ENCODE assay signal across 11 cellular contexts in genomic region chr4:142406917-142407501, GRCh38.
DNase-seq lines count a peak whose midpoint lies in the region; ATAC-seq and TF ChIP-seq lines count a peak whose summit lies in the region.
"Had no signal": no experiment of that assay in that cellular context is flagged by ENCODE, and none has a peak within 500 bp of the region (broad histone marks: within the 10 kb centered on the region; RNA-seq: fewer than 3 reads in every experiment).

No MANE protein-coding gene starts in this region.

- peaks cover 0 to 16% of the 10 kb centered on the region in 2 donors for H3K4me1 ChIP-seq in breast epithelium
- peaks cover 51% of the 10 kb centered on the region for H3K4me1 ChIP-seq in vagina

- H3K36me3 ChIP-seq in breast epithelium (no peaks in the 10 kb centered on the region), vagina (no peaks in the 10 kb centered on the region)

- H3K27ac Mint-ChIP-seq in MCF 10A (ENCODE audit: low read depth, unreplicated experiment) = peak overlapping the region; percentile 84
- peak overlapping the region; percentile 100 for H3K27ac Mint-ChIP-seq in activated naive CD4-positive, alpha-beta T cell treated with anti-CD3 and anti-CD28 coated beads for 36 hours
- H3K27ac Mint-ChIP-seq in mesothelial cell of epicardium = peak overlapping the region; percentile 97
- H3K27ac Mint-ChIP-seq: B cell had no signal

- no peaks in the 10 kb centered on the region for H3K36me3 Mint-ChIP-seq in MCF 10A (ENCODE audit: insufficient read depth, unreplicated experiment)
- H3K36me3 Mint-ChIP-seq in activated naive CD4-positive, alpha-beta T cell treated with anti-CD3 and anti-CD28 coated beads for 36 hours (ENCODE audit: low read depth) = peaks cover 10% of the 10 kb centered on the region
- no peaks in the 10 kb centered on the region for H3K36me3 Mint-ChIP-seq in mesothelial cell of epicardium

- H3K27me3 Mint-ChIP-seq in MCF 10A (ENCODE audit: insufficient read depth, unreplicated experiment) (no peaks in the 10 kb centered on the region), mesothelial cell of epicardium (ENCODE audit: low read depth) (no peaks in the 10 kb centered on the region)
- H3K27me3 Mint-ChIP-seq in activated naive CD4-positive, alpha-beta T cell treated with anti-CD3 and anti-CD28 coated beads for 36 hours (ENCODE audit: low read depth) = no peaks in the 10 kb centered on the region

- ATAC-seq in HG03159 (IDR thresholded peaks at IDR 0.05; ENCODE audit: unreplicated experiment) = no peak
- no peak for ATAC-seq in HG02678 (IDR thresholded peaks at IDR 0.05; ENCODE audit: unreplicated experiment)

- intact Hi-C loops in MCF 10A (cut with micrococcal nuclease) = loop anchor here (5.0 kb wide), 2 partner anchors 35 to 55 kb away; no protein-coding TSS in a partner anchor
- intact Hi-C loops in breast epithelium (cut with DNase I; ENCODE audit: low total_unique reads) = no loop called here
- intact Hi-C loops in activated naive CD4-positive, alpha-beta T cell treated with anti-CD3 and anti-CD28 coated beads for 36 hours (cut with micrococcal nuclease) = loop anchor here (1.0 to 10.0 kb wide), 12 partner anchors 9 to 1108 kb away; partner anchors contain the start of genes IL15 and SMARCA5
- intact Hi-C loops in vagina (cut with DNase I) = no loop called here

- CTCF ChIA-PET in MCF 10A (lab: Yijun Ruan, JAX) = interaction anchor here (0.6 to 3.2 kb wide), 4 partner anchors 20 to 607 kb away, joined by 3 to 18 read pairs (median 4); no protein-coding TSS in a partner anchor
- CTCF ChIA-PET in activated naive CD4-positive, alpha-beta T cell treated with anti-CD3 and anti-CD28 coated beads for 36 hours (lab: Charles Lee) = interaction anchor here (0.7 to 4.2 kb wide), 18 partner anchors 10 to 438 kb away, joined by 3 to 45 read pairs (median 6); no protein-coding TSS in a partner anchor

- H3K4me1 Mint-ChIP-seq in MCF 10A (ENCODE audit: insufficient read depth, unreplicated experiment) (peaks cover 36% of the 10 kb centered on the region), mesothelial cell of epicardium (peaks cover 49% of the 10 kb centered on the region)
- H3K4me1 Mint-ChIP-seq in activated naive CD4-positive, alpha-beta T cell treated with anti-CD3 and anti-CD28 coated beads for 36 hours (ENCODE audit: low read depth) = peaks cover 57% of the 10 kb centered on the region

- no peaks in the 10 kb centered on the region for H3K27me3 ChIP-seq in breast epithelium
- H3K27me3 ChIP-seq in vagina = no peaks in the 10 kb centered on the region

- H3K27ac ChIP-seq in breast epithelium (peak overlapping the region in 1 of 2 donors; percentile 76), vagina (peak overlapping the region; percentile 81)

- DNase-seq in MCF 10A (ENCODE audit: unreplicated experiment) = peak; percentile 39
- no peak for DNase-seq in breast epithelium (ENCODE audit: low spot score in 2 of 2)
- peak; percentile 66 for DNase-seq in activated naive CD4-positive, alpha-beta T cell treated with anti-CD3 and anti-CD28 coated beads for 36 hours
- no peak for DNase-seq in mesothelial cell of epicardium (ENCODE audit: low spot score in 2 of 2, unreplicated experiment in 2 of 2)
- no peak for DNase-seq in vagina (ENCODE audit: extremely low spot score in 2 of 2)
- DNase-seq in MV-4-11 (lab: John Stamatoyannopoulos, UW) = no peak
- DNase-seq: effector CD8-positive, alpha-beta T cell; NCI-H1436 had no signal

- peak overlapping the region; percentile 80 for H3K4me3 Mint-ChIP-seq in MCF 10A (ENCODE audit: unreplicated experiment)
- H3K4me3 Mint-ChIP-seq in activated naive CD4-positive, alpha-beta T cell treated with anti-CD3 and anti-CD28 coated beads for 36 hours = peak overlapping the region; percentile 99
- H3K4me3 Mint-ChIP-seq in mesothelial cell of epicardium = peak overlapping the region; percentile 23
- H3K4me3 Mint-ChIP-seq: B cell had no signal

- H3K9me3 Mint-ChIP-seq in MCF 10A (ENCODE audit: unreplicated experiment) = no peaks in the 10 kb centered on the region
- H3K9me3 Mint-ChIP-seq in activated naive CD4-positive, alpha-beta T cell treated with anti-CD3 and anti-CD28 coated beads for 36 hours = no peaks in the 10 kb centered on the region
- no peaks in the 10 kb centered on the region for H3K9me3 Mint-ChIP-seq in mesothelial cell of epicardium

- H3K4me3 ChIP-seq in breast epithelium (no peak overlapping the region), vagina (no peak overlapping the region)

- BruUV-seq in MCF 10A (replicated peaks; lab: Mats Ljungman, UMichigan) = no TSS peak

- TF ChIP-seq POLR2A in breast epithelium (IDR thresholded peaks at IDR 0.05) = no peak
- TF ChIP-seq POLR2A in vagina (IDR thresholded peaks at IDR 0.05) = no peak

- POLR2A ChIA-PET in MCF 10A (lab: Yijun Ruan, JAX) = interaction anchor here (0.6 to 6.8 kb wide), 22 partner anchors 8 to 554 kb away, joined by 3 to 48 read pairs (median 5); no protein-coding TSS in a partner anchor

- TF ChIP-seq CTCF in MCF 10A (IDR thresholded peaks at IDR 0.05; ENCODE audit: unreplicated experiment) (no peak), breast epithelium (IDR thresholded peaks at IDR 0.05) (no peak), mesothelial cell of epicardium (IDR thresholded peaks at IDR 0.05; ENCODE audit: unreplicated experiment) (no peak), vagina (IDR thresholded peaks at IDR 0.05) (no peak)

- H3K9me3 ChIP-seq in breast epithelium = no peaks in the 10 kb centered on the region
- no peaks in the 10 kb centered on the region for H3K9me3 ChIP-seq in vagina

Comparison
In these comparisons a context has a peak if more than half of its experiments do, and no peak if none do; other contexts are left out.
1. DNase-seq: peak in MCF 10A (single experiment) and activated naive CD4-positive, alpha-beta T cell treated with anti-CD3 and anti-CD28 coated beads for 36 hours (single experiment); none in breast epithelium (0 of 2), mesothelial cell of epicardium (0 of 2), vagina (0 of 2) and MV-4-11 (single experiment).
2. intact Hi-C loops: an anchor here in MCF 10A (5.0 kb wide) and activated naive CD4-positive, alpha-beta T cell treated with anti-CD3 and anti-CD28 coated beads for 36 hours (1.0 to 10.0 kb wide); none called in breast epithelium and vagina.
3. H3K4me3 Mint-ChIP-seq: peak in every context shown above with its lines; median percentile 99 in activated naive CD4-positive, alpha-beta T cell treated with anti-CD3 and anti-CD28 coated beads for 36 hours; 80 in MCF 10A; 23 in mesothelial cell of epicardium.
4. Peak in every context shown above with its lines, with median percentiles within 50 percentile points of each other: H3K27ac Mint-ChIP-seq.